In the genomic region with DNA sequence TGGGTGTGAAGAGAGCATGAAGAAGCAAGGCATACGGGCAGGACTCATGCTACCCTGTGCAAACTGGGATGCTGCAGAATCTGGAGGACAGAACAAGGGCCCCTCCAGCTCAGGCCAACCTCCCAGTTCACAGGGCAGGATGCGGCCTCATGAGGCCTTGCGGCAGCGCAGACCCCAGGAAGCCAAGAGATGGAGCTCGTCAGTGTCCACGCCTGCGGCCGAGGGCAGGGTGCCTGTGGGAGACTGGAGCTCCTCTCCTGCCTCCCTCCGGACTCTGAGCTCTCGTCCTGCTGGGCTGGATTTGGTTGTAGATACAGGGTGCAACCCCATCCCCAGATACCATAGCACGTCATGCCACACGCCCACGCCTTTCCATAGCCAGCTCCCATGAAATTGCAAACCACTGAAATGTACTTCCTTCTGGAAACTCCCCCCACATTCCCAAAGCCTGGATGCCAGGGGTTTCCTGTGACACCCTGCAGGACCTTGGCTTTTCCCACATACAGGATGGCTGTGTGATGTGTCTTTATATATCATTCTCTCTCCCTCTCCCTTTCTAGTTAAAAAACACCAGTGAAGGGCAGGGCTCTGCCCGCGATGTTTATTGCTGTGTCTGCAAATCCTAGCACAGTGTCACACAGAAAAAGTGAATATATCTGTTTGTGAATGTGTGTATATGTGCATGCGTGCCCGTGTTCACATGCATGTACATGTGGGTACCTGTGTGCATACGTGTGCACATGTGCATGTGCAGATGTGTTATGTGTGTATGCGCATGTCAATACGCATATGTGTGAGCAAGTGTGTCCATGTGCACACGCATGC, we compare ENCODE assay signal across 28 cellular contexts. TPM values are rescaled to one million over a fixed set of nuclear protein-coding genes. Genes with fewer than 3 reads are reported as not detected.
DNase-seq lines count a peak whose midpoint lies in the region; ATAC-seq, FAIRE-seq and TF ChIP-seq lines count a peak whose summit lies in the region.
"Had no signal": no experiment of that assay in that cellular context is flagged by ENCODE, and none has a peak within 500 bp of the region (broad histone marks: within the 10 kb centered on the region; RNA-seq: fewer than 3 reads in every experiment).

No MANE protein-coding gene starts in this region.

- TF ChIP-seq CTCF in chondrocyte (IDR thresholded peaks at IDR 0.05): no peak
- TF ChIP-seq CTCF in kidney epithelial cell (IDR thresholded peaks at IDR 0.05; ENCODE audit: insufficient read depth, low read length, poor library complexity, severe bottlenecking): no peak
- TF ChIP-seq CTCF in mesothelial cell of epicardium (IDR thresholded peaks at IDR 0.05; ENCODE audit: unreplicated experiment): no peak

- H3K36me3 Mint-ChIP-seq in chondrocyte (ENCODE audit: low read depth): no peaks in the 10 kb centered on the region
- no peaks in the 10 kb centered on the region for H3K36me3 Mint-ChIP-seq in mesothelial cell of epicardium
- H3K36me3 Mint-ChIP-seq: activated naive CD4-positive, alpha-beta T cell treated with anti-CD3 and anti-CD28 coated beads, Interleukin-2, amount 50 U/mL, for 72 hours; CD8-positive, alpha-beta T cell; natural killer cell had no signal

- DNase-seq in RCC 7860 (ENCODE audit: low spot score) (peak; percentile 42), chondrocyte (ENCODE audit: low spot score) (no peak), kidney epithelial cell (ENCODE audit: low read depth) (peak; percentile 47), 8988T (no peak), CD1c-positive myeloid dendritic cell (ENCODE audit: extremely low spot score) (no peak), mesothelial cell of epicardium (ENCODE audit: low spot score in 2 of 2, unreplicated experiment in 2 of 2) (no peak)
- DNase-seq: activated CD8-positive, alpha-beta T cell treated with anti-CD3 and anti-CD28 coated beads, Interleukin-2, amount 10 ng/mL, durations not matched to agents 7 days and 5 days; activated T-cell treated with anti-CD3 and anti-CD28 coated beads for 4 hours; AML-193; CD8-positive, alpha-beta T cell; cortex of kidney; effector memory CD8-positive, alpha-beta T cell; islet precursor cell; lower lobe of right lung; MV-4-11; natural killer cell; NCI-H1436 treated with DMSO at 0.1 percent for 48 hours; NCI-H446; NCI-H774; ovary; SK-N-SH; stimulated activated CD4-positive, alpha-beta T cell treated with anti-CD3 and anti-CD28 coated beads, Interleukin-2, amount 100 ng/mL, for 48 hours; upper lobe of left lung had no signal

- no peak for FAIRE-seq in RCC 7860 (lab: Jason Lieb, UNC)
- FAIRE-seq: G401.6 had no signal

- ATAC-seq in GM19467 (IDR thresholded peaks at IDR 0.05; ENCODE audit: unreplicated experiment): no peak
- ATAC-seq: activated CD8-positive, alpha-beta T cell treated with anti-CD3 and anti-CD28 coated beads, Interleukin-2, amount 10 ng/mL, durations not matched to agents 7 days and 5 days; activated naive CD4-positive, alpha-beta T cell treated with anti-CD3 and anti-CD28 coated beads, Interleukin-2, amount 50 U/mL, for 72 hours; CD8-positive, alpha-beta T cell; effector memory CD8-positive, alpha-beta T cell; HCT116; lower lobe of right lung had no signal

- H3K27ac Mint-ChIP-seq in chondrocyte (ENCODE audit: unreplicated experiment): peak overlapping the region; percentile 37
- H3K27ac Mint-ChIP-seq in mesothelial cell of epicardium: no peak overlapping the region
- H3K27ac Mint-ChIP-seq: activated CD8-positive, alpha-beta T cell treated with anti-CD3 and anti-CD28 coated beads, Interleukin-2, amount 10 ng/mL, durations not matched to agents 7 days and 5 days; activated naive CD4-positive, alpha-beta T cell treated with anti-CD3 and anti-CD28 coated beads, Interleukin-2, amount 50 U/mL, for 72 hours; CD8-positive, alpha-beta T cell; effector memory CD8-positive, alpha-beta T cell; natural killer cell had no signal

- H3K4me3 Mint-ChIP-seq in chondrocyte (ENCODE audit: unreplicated experiment) (no peak overlapping the region), mesothelial cell of epicardium (no peak overlapping the region)
- H3K4me3 Mint-ChIP-seq: activated CD8-positive, alpha-beta T cell treated with anti-CD3 and anti-CD28 coated beads, Interleukin-2, amount 10 ng/mL, durations not matched to agents 7 days and 5 days; CD8-positive, alpha-beta T cell; effector memory CD8-positive, alpha-beta T cell; natural killer cell had no signal

- no peaks in the 10 kb centered on the region for H3K27me3 Mint-ChIP-seq in chondrocyte (ENCODE audit: low read depth)
- H3K27me3 Mint-ChIP-seq in mesothelial cell of epicardium (ENCODE audit: low read depth): peaks cover 2% of the 10 kb centered on the region

- no peaks in the 10 kb centered on the region for H3K36me3 ChIP-seq in kidney epithelial cell (ENCODE audit: control insufficient read depth, insufficient read depth, low read length)
- H3K36me3 ChIP-seq: lower lobe of right lung, ovary, upper lobe of left lung had no signal

- H3K4me1 Mint-ChIP-seq in chondrocyte (ENCODE audit: low read depth) (peaks cover 24% of the 10 kb centered on the region), mesothelial cell of epicardium (peaks cover 4% of the 10 kb centered on the region)
- H3K4me1 Mint-ChIP-seq: natural killer cell had no signal

- H3K9me3 Mint-ChIP-seq in chondrocyte (ENCODE audit: low read depth): no peaks in the 10 kb centered on the region
- H3K9me3 Mint-ChIP-seq in mesothelial cell of epicardium: peaks cover 4% of the 10 kb centered on the region
- H3K9me3 Mint-ChIP-seq: activated naive CD4-positive, alpha-beta T cell treated with anti-CD3 and anti-CD28 coated beads, Interleukin-2, amount 50 U/mL, for 72 hours; CD8-positive, alpha-beta T cell; effector memory CD8-positive, alpha-beta T cell; natural killer cell had no signal

- no peak overlapping the region for H3K4me3 ChIP-seq in kidney epithelial cell (ENCODE audit: low read depth, low read length)
- H3K4me3 ChIP-seq: lower lobe of right lung, ovary, upper lobe of left lung had no signal

- H3K27me3 ChIP-seq in kidney epithelial cell (ENCODE audit: control insufficient read depth, insufficient read depth, low read length): no peaks in the 10 kb centered on the region
- H3K27me3 ChIP-seq: ovary, upper lobe of left lung had no signal

RNA-seq across cellular contexts. Expression of gene SNTG2, which starts 12.3 kb away (rescaled TPM):
- total RNA-seq in chondrocyte (not detected in 3 replicates), kidney epithelial cell (0.38 and 0.68 TPM in 2 replicates), mesothelial cell of epicardium (not detected in 3 replicates)
- total RNA-seq: LHCN-M2, natural killer cell had no signal

Comparison
In these comparisons a context has a peak if more than half of its experiments do, and no peak if none do; other contexts are left out.
1. DNase-seq: peak in RCC 7860 (single experiment) and kidney epithelial cell (single experiment); none in chondrocyte (single experiment), 8988T (single experiment), CD1c-positive myeloid dendritic cell (single experiment) and mesothelial cell of epicardium (0 of 2).